ENCODE assay signal across 1 cellular context in genomic region chr1:172287207-172287606, GRCh38.
TF ChIP-seq lines count a peak whose summit lies in the region.

No MANE protein-coding gene starts in this region.

TF ChIP-seq in SK-N-SH, 30 proteins besides CTCF, POLR2A, EP300 and RAD21 (continued from another document):
- TF ChIP-seq USF2 (IDR thresholded peaks at IDR 0.05; ENCODE audit: borderline replicate concordance, low read depth, low read length) (no peak), USF1 (IDR thresholded peaks at IDR 0.05; ENCODE audit: borderline replicate concordance, low read depth) (no peak)
